ENCODE assay signal across 9 cellular contexts in the genomic region with DNA sequence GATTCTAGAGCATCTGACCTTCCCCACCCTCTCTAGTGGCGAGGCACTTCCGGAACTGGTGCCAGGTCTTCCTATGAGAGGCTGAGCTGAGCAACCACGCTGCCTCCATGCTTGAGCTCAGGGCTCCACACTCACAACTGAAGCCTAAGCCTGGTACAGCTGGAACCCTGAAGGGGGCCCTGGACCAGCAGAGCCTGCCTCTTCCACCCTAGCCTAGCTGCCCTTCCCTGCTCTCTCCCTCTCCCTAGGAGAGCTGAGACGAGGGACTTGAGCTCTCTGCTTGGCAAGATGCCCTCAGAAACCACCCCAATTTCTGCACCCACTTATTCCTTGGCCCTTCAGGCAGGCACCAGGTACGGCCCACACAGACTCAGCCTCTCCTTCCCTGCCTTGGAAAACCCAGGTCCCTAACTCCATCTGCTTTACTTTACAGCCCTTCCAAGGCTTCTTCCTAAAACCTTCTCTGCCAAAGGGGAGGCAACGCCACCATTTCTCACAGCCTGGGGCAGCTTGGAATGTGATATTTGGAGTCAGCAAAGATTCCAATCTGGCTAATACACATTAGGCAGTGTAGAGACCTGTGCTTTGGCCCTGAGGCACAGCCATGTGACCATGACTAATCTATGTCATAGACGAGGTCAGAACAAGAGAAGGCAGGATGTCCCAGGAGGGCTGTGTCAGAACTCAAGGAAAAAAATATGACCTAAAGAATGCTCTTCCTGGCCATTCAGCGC. TPM values are rescaled to one million over a fixed set of nuclear protein-coding genes. Genes with fewer than 3 reads are reported as not detected.
A peak's percentile ranks its signal among the peaks of the same experiment; 100 is the strongest.
DNase-seq lines count a peak whose midpoint lies in the region; ATAC-seq and TF ChIP-seq lines count a peak whose summit lies in the region.
"Had no signal": no experiment of that assay in that cellular context is flagged by ENCODE, and none has a peak within 500 bp of the region (broad histone marks: within the 10 kb centered on the region; RNA-seq: fewer than 3 reads in every experiment).

No MANE protein-coding gene starts in this region.

- peak overlapping the region; percentile 37 to 92 (median 89) for H3K27ac Mint-ChIP-seq in nephron

- H3K4me1 ChIP-seq in ectodermal cell (ENCODE audit: control insufficient read depth, insufficient read depth, low read length): no peaks in the 10 kb centered on the region

- no peaks in the 10 kb centered on the region for H3K9me3 ChIP-seq in ectodermal cell (ENCODE audit: control insufficient read depth, low read length)

- peaks cover 29% of the 10 kb centered on the region for H3K4me1 Mint-ChIP-seq in nephron

- H3K27me3 Mint-ChIP-seq in nephron (ENCODE audit: low read depth): no peaks in the 10 kb centered on the region

- peak overlapping the region in 1 of 3 experiments; percentile 3 for H3K4me3 Mint-ChIP-seq in nephron

- H3K9me3 Mint-ChIP-seq in nephron: no peaks in the 10 kb centered on the region

- no peak for ATAC-seq in HG03460 (IDR thresholded peaks at IDR 0.05; ENCODE audit: unreplicated experiment)

- no peak overlapping the region for H3K4me3 ChIP-seq in ectodermal cell (ENCODE audit: insufficient read depth, low read depth, low read length)

- H3K36me3 Mint-ChIP-seq in nephron (ENCODE audit: low read depth): peaks cover 64% of the 10 kb centered on the region

- TF ChIP-seq CTCF in nephron (IDR thresholded peaks at IDR 0.05; ENCODE audit: unreplicated experiment in 3 of 3): no peak

- no peaks in the 10 kb centered on the region for H3K27me3 ChIP-seq in ectodermal cell (ENCODE audit: control insufficient read depth, insufficient read depth, low read length, poor library complexity, severe bottlenecking)

- H3K27ac ChIP-seq in ectodermal cell (ENCODE audit: insufficient read depth, low read depth, low read length, poor library complexity, severe bottlenecking): peak overlapping the region; percentile 47
- H3K27ac ChIP-seq: 22Rv1 had no signal

- 86 to 87% methylated on average over 8 of the region's 8 CpGs for WGBS in ectodermal cell, 2 experiments

- DNase-seq in DMS 273 (lab: John Stamatoyannopoulos, UW; ENCODE audit: unreplicated experiment) (peak; percentile 27), DMS 273 treated with DMSO at 0.1 percent for 48 hours (lab: John Stamatoyannopoulos, UW) (no peak), M059J (ENCODE audit: low read depth) (peak; percentile 95), NCI-H1048 (lab: John Stamatoyannopoulos, UW) (no peak), occipital lobe (lab: John Stamatoyannopoulos, UW) (no peak)

- H3K36me3 ChIP-seq in ectodermal cell (ENCODE audit: control insufficient read depth, insufficient read depth, low read length): peaks cover 8% of the 10 kb centered on the region

RNA-seq across cellular contexts. Expression of gene COX7A2L, which starts 18.8 kb away (rescaled TPM):
- 178 and 254 TPM in 2 replicates for total RNA-seq in M059J (2014; rRNA removed; shearing (Covaris generic))
- polyA plus RNA-seq in ectodermal cell (2013, experiment 1 of 4): 137 TPM
- 152 TPM for polyA plus RNA-seq in ectodermal cell (2013, experiment 2 of 4)
- 125 TPM for polyA plus RNA-seq in ectodermal cell (2013, experiment 3 of 4)
- 129 TPM for polyA plus RNA-seq in ectodermal cell (2013, experiment 4 of 4)
- total RNA-seq in occipital lobe: 145 TPM

Comparison
In these comparisons a context has a peak if more than half of its experiments do, and no peak if none do; other contexts are left out.
1. DNase-seq: peak in DMS 273 (single experiment) and M059J (single experiment); none in DMS 273 treated with DMSO at 0.1 percent for 48 hours (single experiment), NCI-H1048 (single experiment) and occipital lobe (single experiment).